In the genomic region with DNA sequence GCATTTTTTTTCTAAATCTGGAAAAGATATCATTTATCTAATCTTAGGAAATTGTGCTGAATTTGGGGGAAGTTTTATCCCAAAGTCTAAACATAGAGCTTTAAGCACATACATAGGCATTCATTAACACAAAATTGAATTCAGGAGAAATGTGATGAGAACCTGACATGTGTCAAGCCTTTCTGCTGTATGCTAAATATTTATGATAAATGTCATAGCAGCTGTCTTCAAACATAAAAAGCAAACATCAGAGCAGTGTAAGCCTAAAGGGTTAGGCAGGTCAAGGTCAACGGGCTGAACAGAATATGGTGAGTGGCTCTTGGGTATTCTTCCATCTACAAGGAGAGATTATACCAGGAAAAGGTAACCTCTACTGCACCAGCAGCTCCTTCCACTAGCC, we compare ENCODE assay signal across 18 cellular contexts.
DNase-seq lines count a peak whose midpoint lies in the region; ATAC-seq and TF ChIP-seq lines count a peak whose summit lies in the region.
"Had no signal": no experiment of that assay in that cellular context is flagged by ENCODE, and none has a peak within 500 bp of the region (broad histone marks: within the 10 kb centered on the region; RNA-seq: fewer than 3 reads in every experiment).

No MANE protein-coding gene starts in this region.

- TF ChIP-seq POLR2A in gastroesophageal sphincter (IDR thresholded peaks at IDR 0.05), result no peak

- H3K36me3 ChIP-seq in gastroesophageal sphincter (no peaks in the 10 kb centered on the region), skeletal muscle satellite cell (ENCODE audit: insufficient read depth, low read length) (no peaks in the 10 kb centered on the region)

- no peak overlapping the region for H3K9ac ChIP-seq in skeletal muscle satellite cell (ENCODE audit: low read depth, low read length)

- DNase-seq in DMS53 (lab: John Stamatoyannopoulos, UW) (peak; percentile 68), SK-N-DZ (ENCODE audit: low spot score) (no peak), glomerular visceral epithelial cell (ENCODE audit: extremely low spot score) (no peak)
- DNase-seq: activated CD8-positive, alpha-beta T cell treated with anti-CD3 and anti-CD28 coated beads, Interleukin-2, amount 10 ng/mL, durations not matched to agents 7 days and 5 days; activated naive CD4-positive, alpha-beta T cell treated with anti-CD3 and anti-CD28 coated beads, Interleukin-2, amount 10 ng/mL, durations not matched to agents 7 days and 5 days; activated T-cell treated with anti-CD3 and anti-CD28 coated beads, Interleukin-2, amount 50 U/mL, for 4 hours; DMS153; endodermal cell; H7; NCI-H1105; NCI-H2171; stimulated activated CD4-positive, alpha-beta T cell treated with anti-CD3 and anti-CD28 coated beads, Interleukin-2, amount 100 ng/mL, for 48 hours; T-helper 9 cell had no signal

- peak overlapping the region; percentile 63 for H3K4me2 ChIP-seq in skeletal muscle satellite cell (ENCODE audit: low read length)

- peaks cover 18 to 55% (median 20%) of the 10 kb centered on the region in 3 donors for H3K4me1 ChIP-seq in gastroesophageal sphincter
- H3K4me1 ChIP-seq in skeletal muscle satellite cell (ENCODE audit: control insufficient read depth, insufficient read depth, low read length), result peaks cover 40% of the 10 kb centered on the region

- no peak for TF ChIP-seq CTCF in gastroesophageal sphincter (IDR thresholded peaks at IDR 0.05)

- H3K4me3 ChIP-seq in gastroesophageal sphincter (no peak overlapping the region), skeletal muscle satellite cell (ENCODE audit: low read length) (peak overlapping the region; percentile 4)

- H3K9me3 ChIP-seq in gastroesophageal sphincter (no peaks in the 10 kb centered on the region), skeletal muscle satellite cell (replicated peaks; ENCODE audit: low read length) (no peaks in the 10 kb centered on the region)

- H3K27ac ChIP-seq in angular gyrus (ENCODE audit: low read depth, low read length), result peak overlapping the region; percentile 98
- H3K27ac ChIP-seq in gastroesophageal sphincter, result peak overlapping the region; percentile 86 to 97 (median 90)

- ATAC-seq in gastroesophageal sphincter (no peak), GM18520 (IDR thresholded peaks at IDR 0.05; ENCODE audit: unreplicated experiment) (no peak), GM21576 (IDR thresholded peaks at IDR 0.05; ENCODE audit: unreplicated experiment) (no peak)
- ATAC-seq: activated CD8-positive, alpha-beta T cell treated with anti-CD3 and anti-CD28 coated beads, Interleukin-2, amount 10 ng/mL, durations not matched to agents 7 days and 5 days; activated T-cell treated with anti-CD3 and anti-CD28 coated beads, Interleukin-2, amount 50 U/mL, for 4 hours had no signal

- 100% methylated on average over 1 of the region's 1 CpG for WGBS in gastroesophageal sphincter (ENCODE audit: low coverage in 1 of 2), 2 donors

- H3K27me3 ChIP-seq in gastroesophageal sphincter (no peaks in the 10 kb centered on the region), skeletal muscle satellite cell (ENCODE audit: control insufficient read depth, insufficient read depth, low read length) (no peaks in the 10 kb centered on the region)

- TF ChIP-seq EP300 in gastroesophageal sphincter (IDR thresholded peaks at IDR 0.05), result no peak
